ENCODE assay signal across 12 cellular contexts in genomic region chr5:14105717-14106435, GRCh38. TPM values are rescaled to one million over a fixed set of nuclear protein-coding genes. Genes with fewer than 3 reads are reported as not detected.
DNase-seq lines count a peak whose midpoint lies in the region.
"Had no signal": no experiment of that assay in that cellular context is flagged by ENCODE, and none has a peak within 500 bp of the region (broad histone marks: within the 10 kb centered on the region; RNA-seq: fewer than 3 reads in every experiment).

No MANE protein-coding gene starts in this region.

- H3K4me1 ChIP-seq in skeletal muscle satellite cell (ENCODE audit: control insufficient read depth, insufficient read depth, low read length): peaks cover 55% of the 10 kb centered on the region

- peak overlapping the region; percentile 41 for H3K9ac ChIP-seq in skeletal muscle satellite cell (ENCODE audit: low read depth, low read length)

- no peaks in the 10 kb centered on the region for H3K27me3 ChIP-seq in skeletal muscle satellite cell (ENCODE audit: control insufficient read depth, insufficient read depth, low read length)
- H3K27me3 ChIP-seq: upper lobe of left lung had no signal

- no peak overlapping the region for H3K27ac Mint-ChIP-seq in activated T-cell treated with anti-CD3 and anti-CD28 coated beads, Interleukin-2, amount 50 U/mL, for 24 hours

- H3K4me2 ChIP-seq in skeletal muscle satellite cell (ENCODE audit: low read length): no peak overlapping the region

- peaks cover 1% of the 10 kb centered on the region for H3K9me3 ChIP-seq in skeletal muscle satellite cell (replicated peaks; ENCODE audit: low read length)
- H3K9me3 ChIP-seq: upper lobe of left lung had no signal

- peaks cover 1% of the 10 kb centered on the region for H3K9me3 Mint-ChIP-seq in activated T-cell treated with anti-CD3 and anti-CD28 coated beads, Interleukin-2, amount 50 U/mL, for 24 hours

- no peaks in the 10 kb centered on the region for H3K36me3 Mint-ChIP-seq in activated T-cell treated with anti-CD3 and anti-CD28 coated beads, Interleukin-2, amount 50 U/mL, for 24 hours (ENCODE audit: low read depth)

- intact Hi-C loops in head of caudate nucleus (cut with DNase I): no loop called here

- H3K36me3 ChIP-seq in skeletal muscle satellite cell (ENCODE audit: insufficient read depth, low read length): no peaks in the 10 kb centered on the region
- H3K36me3 ChIP-seq: upper lobe of left lung had no signal

- H3K27me3 Mint-ChIP-seq in activated T-cell treated with anti-CD3 and anti-CD28 coated beads, Interleukin-2, amount 50 U/mL, for 24 hours: peaks cover 32% of the 10 kb centered on the region

- H3K4me3 Mint-ChIP-seq in activated T-cell treated with anti-CD3 and anti-CD28 coated beads, Interleukin-2, amount 50 U/mL, for 24 hours: no peak overlapping the region

- peak; percentile 11 for DNase-seq in NCI-H1092 treated with DMSO at 0.1 percent for 48 hours (lab: John Stamatoyannopoulos, UW)
- DNase-seq in NCI-H1092 (lab: John Stamatoyannopoulos, UW): no peak
- DNase-seq in NCI-H526 (lab: John Stamatoyannopoulos, UW): peak; percentile 57 to 80
- DNase-seq in dermis blood vessel endothelial cell: peak; percentile 80
- no peak for DNase-seq in globus pallidus (ENCODE audit: low spot score)
- DNase-seq in activated T-cell treated with anti-CD3 and anti-CD28 coated beads, Interleukin-2, amount 50 U/mL, for 24 hours: no peak
- no peak for DNase-seq in head of caudate nucleus
- DNase-seq: activated CD4-positive, alpha-beta T cell treated with anti-CD3 and anti-CD28 coated beads, Interleukin-2, amount 50 U/mL, for 1 hour; cerebellar nuclear complex; stimulated activated CD4-positive, alpha-beta T cell treated with anti-CD3 and anti-CD28 coated beads, Interleukin-2, amount 100 ng/mL, for 24 hours; upper lobe of left lung had no signal

- peaks cover 18% of the 10 kb centered on the region for H3K4me1 Mint-ChIP-seq in activated T-cell treated with anti-CD3 and anti-CD28 coated beads, Interleukin-2, amount 50 U/mL, for 24 hours (ENCODE audit: low read depth)

- no peak overlapping the region for H3K4me3 ChIP-seq in skeletal muscle satellite cell (ENCODE audit: low read length)
- H3K4me3 ChIP-seq: upper lobe of left lung had no signal

RNA-seq across cellular contexts. Expression of gene TRIO, which starts 37.3 kb away (rescaled TPM):
- total RNA-seq in dermis blood vessel endothelial cell: 190 and 204 TPM in 2 replicates
- total RNA-seq in skeletal muscle satellite cell (2012; rRNA removed): 692 and 744 TPM in 2 replicates

Comparison
In these comparisons a context has a peak if more than half of its experiments do, and no peak if none do; other contexts are left out.
1. DNase-seq: peak in NCI-H1092 treated with DMSO at 0.1 percent for 48 hours (single experiment), NCI-H526 (2 of 2) and dermis blood vessel endothelial cell (single experiment); none in NCI-H1092 (single experiment), globus pallidus (single experiment), activated T-cell treated with anti-CD3 and anti-CD28 coated beads, Interleukin-2, amount 50 U/mL, for 24 hours (single experiment) and head of caudate nucleus (0 of 42).